ENCODE assay signal across 9 cellular contexts in genomic region chr1:58786184-58786926, GRCh38. TPM values are rescaled to one million over a fixed set of nuclear protein-coding genes. Genes with fewer than 3 reads are reported as not detected.
DNase-seq lines count a peak whose midpoint lies in the region; ATAC-seq and TF ChIP-seq lines count a peak whose summit lies in the region.
"Had no signal": no experiment of that assay in that cellular context is flagged by ENCODE, and none has a peak within 500 bp of the region (broad histone marks: within the 10 kb centered on the region; RNA-seq: fewer than 3 reads in every experiment).

No MANE protein-coding gene starts in this region.

- peaks cover 26% of the 10 kb centered on the region for H3K27me3 Mint-ChIP-seq in CD4-positive, CD25-positive, alpha-beta regulatory T cell
- H3K27me3 Mint-ChIP-seq in H9 (ENCODE audit: low read depth) = peaks cover 27% of the 10 kb centered on the region

- H3K4me2 ChIP-seq in parathyroid adenoma (ENCODE audit: low read length) (no peak overlapping the region), H9 (ENCODE audit: insufficient read depth, insufficient read length, low read length) (no peak overlapping the region)

- H3K4me3 Mint-ChIP-seq in CD4-positive, CD25-positive, alpha-beta regulatory T cell = peak overlapping the region; percentile 91 to 98 (median 96)
- no peak overlapping the region for H3K4me3 Mint-ChIP-seq in H9

- H4K5ac ChIP-seq in H9 (ENCODE audit: insufficient read length, low read depth, low read length) = no peak overlapping the region

- H4K8ac ChIP-seq in H9 (replicated peaks; ENCODE audit: insufficient read length, low read depth, low read length) = no peak overlapping the region

- H4K20me1 ChIP-seq in H9 (ENCODE audit: control insufficient read depth, insufficient read depth, insufficient read length) = no peaks in the 10 kb centered on the region

- H3K9ac ChIP-seq in parathyroid adenoma (no peak overlapping the region), H9 (ENCODE audit: extremely low read depth, insufficient read length, low read length) (no peak overlapping the region)

- 83 to 87% methylated on average over 6 of the region's 6 CpGs for WGBS in esophagus squamous epithelium, 2 donors
- no CpG with 5 or more reads among the region's 6 CpGs for WGBS in H9 (ENCODE audit: extremely low coverage, insufficient read length, low lambda C conversion rate)

- no peak overlapping the region for H2BK120ac ChIP-seq in H9 (ENCODE audit: low read depth, low read length, poor library complexity, severe bottlenecking)

- no peak overlapping the region for H3K4ac ChIP-seq in H9 (ENCODE audit: low read depth, low read length)

- no peak overlapping the region for H2BK20ac ChIP-seq in H9 (ENCODE audit: low read depth, low read length, poor library complexity, severe bottlenecking)

- H3K18ac ChIP-seq in H9 (ENCODE audit: insufficient read length, low read depth, low read length) = no peak overlapping the region

- H3K4me1 Mint-ChIP-seq in CD4-positive, CD25-positive, alpha-beta regulatory T cell = peaks cover 6 to 40% (median 23%) of the 10 kb centered on the region in 4 donors
- peaks cover 22 to 23% of the 10 kb centered on the region in 2 experiments for H3K4me1 Mint-ChIP-seq in H9

- no peak overlapping the region for H3K56ac ChIP-seq in H9 (ENCODE audit: insufficient read length, low read depth, low read length)

- no peak overlapping the region for H3K4me3 ChIP-seq in CD4-positive, CD25-positive, alpha-beta regulatory T cell (ENCODE audit: low read depth, low read length)
- H3K4me3 ChIP-seq in Peyer's patch = no peak overlapping the region
- H3K4me3 ChIP-seq in esophagus squamous epithelium = peak overlapping the region in 2 of 4 donors; percentile 84 to 86
- H3K4me3 ChIP-seq in parathyroid adenoma (ENCODE audit: low read depth, low read length) = no peak overlapping the region

- no peak overlapping the region for H2BK5ac ChIP-seq in H9 (ENCODE audit: insufficient read length, low read length)

- peaks cover 29% of the 10 kb centered on the region for H3K4me1 ChIP-seq in CD4-positive, CD25-positive, alpha-beta regulatory T cell (ENCODE audit: control insufficient read depth, insufficient read depth, low read length, poor library complexity, severe bottlenecking)
- H3K4me1 ChIP-seq in Peyer's patch (peaks cover 0 to 7% (median 2%) of the 10 kb centered on the region in 4 donors), esophagus squamous epithelium (peaks cover 4 to 33% (median 7%) of the 10 kb centered on the region in 3 donors), parathyroid adenoma (no peaks in the 10 kb centered on the region), H9 (ENCODE audit: insufficient read depth, low read length) (peaks cover 5% of the 10 kb centered on the region; the same call in 1 of the 2 replicates)

- H3K23ac ChIP-seq in H9 (ENCODE audit: insufficient read length, low read depth, low read length) = no peak overlapping the region

- H2AFZ ChIP-seq in parathyroid adenoma (no peak overlapping the region), H9 (ENCODE audit: low read length) (no peak overlapping the region)

- peaks cover 0 to 8% (median 2%) of the 10 kb centered on the region in 7 donors for H3K9me3 Mint-ChIP-seq in CD4-positive, CD25-positive, alpha-beta regulatory T cell
- H3K9me3 Mint-ChIP-seq in H9 = peaks cover 8 to 10% of the 10 kb centered on the region in 2 experiments; a peak in 4 of 5 replicates

- peaks cover 16% of the 10 kb centered on the region for H3K79me2 ChIP-seq in parathyroid adenoma
- no peaks in the 10 kb centered on the region; the same call in 1 of the 2 replicates for H3K79me2 ChIP-seq in H9 (ENCODE audit: insufficient read depth, low read length)

- H2AK5ac ChIP-seq in H9 (ENCODE audit: insufficient read length, low read length) = no peak overlapping the region

- H3K79me1 ChIP-seq in H9 (ENCODE audit: insufficient read depth, low read depth, low read length, poor library complexity, severe bottlenecking) = no peaks in the 10 kb centered on the region

- peak overlapping the region; percentile 99 for H3K27ac ChIP-seq in CD4-positive, CD25-positive, alpha-beta regulatory T cell (ENCODE audit: insufficient read depth, low read length, poor library complexity, severe bottlenecking)
- peak overlapping the region; percentile 99 to 100 (median 99) for H3K27ac ChIP-seq in Peyer's patch
- H3K27ac ChIP-seq in esophagus squamous epithelium = peak overlapping the region; percentile 96 to 100 (median 100)
- peak overlapping the region; percentile 100 for H3K27ac ChIP-seq in parathyroid adenoma
- H3K27ac ChIP-seq in H9 (ENCODE audit: insufficient read length, low read depth, low read length) = no peak overlapping the region
- H3K27ac ChIP-seq: HL-60 had no signal

- peaks cover 9% of the 10 kb centered on the region for H3K36me3 Mint-ChIP-seq in CD4-positive, CD25-positive, alpha-beta regulatory T cell
- H3K36me3 Mint-ChIP-seq in H9 (ENCODE audit: insufficient read depth in 1 of 3, low read depth in 3 of 3) = peaks cover 0 to 9% (median 6%) of the 10 kb centered on the region in 3 experiments; a peak in 4 of 7 replicates

- H3K27me3 ChIP-seq in CD4-positive, CD25-positive, alpha-beta regulatory T cell (ENCODE audit: control insufficient read depth, insufficient read depth, low read length) = no peaks in the 10 kb centered on the region
- H3K27me3 ChIP-seq in Peyer's patch (no peaks in the 10 kb centered on the region), esophagus squamous epithelium (no peaks in the 10 kb centered on the region), parathyroid adenoma (ENCODE audit: control insufficient read depth, insufficient read depth, low read length) (no peaks in the 10 kb centered on the region), H9 (ENCODE audit: insufficient read depth, low read length) (peaks cover 15% of the 10 kb centered on the region; the same call in 1 of the 2 replicates)

- peak overlapping the region; percentile 51 to 100 (median 67) for H3K27ac Mint-ChIP-seq in CD4-positive, CD25-positive, alpha-beta regulatory T cell
- no peak overlapping the region for H3K27ac Mint-ChIP-seq in H9

- H3K14ac ChIP-seq in H9 (ENCODE audit: insufficient read depth, low read length) = no peak overlapping the region

- TF ChIP-seq CTCF in Peyer's patch (IDR thresholded peaks at IDR 0.05) (no peak), esophagus squamous epithelium (IDR thresholded peaks at IDR 0.05) (no peak), parathyroid adenoma (IDR thresholded peaks at IDR 0.05) (no peak), H9 (conservative IDR thresholded peaks at IDR 0.05) (no peak)

- H4K91ac ChIP-seq in H9 (ENCODE audit: insufficient read length, low read depth, low read length) = no peak overlapping the region

- no peak overlapping the region for H2BK15ac ChIP-seq in H9 (ENCODE audit: low read depth, low read length)

- intact Hi-C loops in esophagus squamous epithelium (cut with DNase I) = loop anchor here (10.0 kb wide), 4 partner anchors 108 to 918 kb away; partner anchors contain the start of gene FGGY

- no peak overlapping the region for H3T11ph ChIP-seq in H9 (ENCODE audit: low read length)

- DNase-seq in CD4-positive, CD25-positive, alpha-beta regulatory T cell = no peak
- no peak for DNase-seq in Peyer's patch
- no peak for DNase-seq in esophagus squamous epithelium (lab: John Stamatoyannopoulos, UW)
- no peak for DNase-seq in SHP77 (lab: John Stamatoyannopoulos, UW)
- DNase-seq in H9 = no peak

- no peaks in the 10 kb centered on the region for H3K36me3 ChIP-seq in CD4-positive, CD25-positive, alpha-beta regulatory T cell (ENCODE audit: control insufficient read depth, insufficient read depth, low read length)
- H3K36me3 ChIP-seq in Peyer's patch (peaks cover 0 to 14% (median 0%) of the 10 kb centered on the region in 3 donors), esophagus squamous epithelium (peaks cover 0 to 15% (median 0%) of the 10 kb centered on the region in 3 donors), parathyroid adenoma (ENCODE audit: control insufficient read depth, insufficient read depth, low read length) (peaks cover 12% of the 10 kb centered on the region)

- no peak overlapping the region for H2BK12ac ChIP-seq in H9 (ENCODE audit: insufficient read length, low read depth, low read length)

- peaks cover 0 to 3% of the 10 kb centered on the region in 2 experiments for H3K9me3 ChIP-seq in CD4-positive, CD25-positive, alpha-beta regulatory T cell (ENCODE audit: control insufficient read depth in 2 of 2, low read length in 2 of 2)
- H3K9me3 ChIP-seq in Peyer's patch (no peaks in the 10 kb centered on the region), esophagus squamous epithelium (no peaks in the 10 kb centered on the region), parathyroid adenoma (ENCODE audit: control insufficient read depth, low read length) (no peaks in the 10 kb centered on the region), H9 (ENCODE audit: control insufficient read depth, low read depth, low read length) (no peaks in the 10 kb centered on the region)

- peaks cover 32% of the 10 kb centered on the region for H3K23me2 ChIP-seq in H9 (ENCODE audit: insufficient read length, low read depth, low read length, poor library complexity, severe bottlenecking)

- ATAC-seq in CD4-positive, CD25-positive, alpha-beta regulatory T cell (ENCODE audit: low read depth in 2 of 2) = no peak
- ATAC-seq in HG03521 (IDR thresholded peaks at IDR 0.05; ENCODE audit: unreplicated experiment) = no peak
- no peak for ATAC-seq in GM18517 (IDR thresholded peaks at IDR 0.05; ENCODE audit: unreplicated experiment)

- no peak for TF ChIP-seq POLR2A in Peyer's patch (IDR thresholded peaks at IDR 0.05)
- no peak for TF ChIP-seq POLR2A in esophagus squamous epithelium (IDR thresholded peaks at IDR 0.05)

RNA-seq across cellular contexts. Expression of gene JUN, which starts 2.5 kb away (rescaled TPM):
- total RNA-seq in CD4-positive, CD25-positive, alpha-beta regulatory T cell = 1,538 TPM
- polyA plus RNA-seq in CD4-positive, CD25-positive, alpha-beta regulatory T cell = 10 to 100 TPM; 41.3 to 73.3 (median 48.6) TPM
- 100 to 1,000 TPM; 158 to 277 (median 208) TPM for total RNA-seq in Peyer's patch
- total RNA-seq in esophagus squamous epithelium = 100 to 1,000 TPM in 1 of 4 donors, 10 to 100 TPM in 3; 48.5 to 128 (median 66.1) TPM
- total RNA-seq in H9 (2021) = 14.2 and 15.7 TPM in 2 replicates

Comparison
In these comparisons a context has a peak if more than half of its experiments do, and no peak if none do; other contexts are left out.
1. H3K27ac Mint-ChIP-seq: peak in CD4-positive, CD25-positive, alpha-beta regulatory T cell (3 of 3); none in H9 (0 of 3).
2. H3K4me3 Mint-ChIP-seq: peak in CD4-positive, CD25-positive, alpha-beta regulatory T cell (4 of 4); none in H9 (0 of 2).